Comparison of ENCODE assay signal across 22 cellular contexts in the genomic region with DNA sequence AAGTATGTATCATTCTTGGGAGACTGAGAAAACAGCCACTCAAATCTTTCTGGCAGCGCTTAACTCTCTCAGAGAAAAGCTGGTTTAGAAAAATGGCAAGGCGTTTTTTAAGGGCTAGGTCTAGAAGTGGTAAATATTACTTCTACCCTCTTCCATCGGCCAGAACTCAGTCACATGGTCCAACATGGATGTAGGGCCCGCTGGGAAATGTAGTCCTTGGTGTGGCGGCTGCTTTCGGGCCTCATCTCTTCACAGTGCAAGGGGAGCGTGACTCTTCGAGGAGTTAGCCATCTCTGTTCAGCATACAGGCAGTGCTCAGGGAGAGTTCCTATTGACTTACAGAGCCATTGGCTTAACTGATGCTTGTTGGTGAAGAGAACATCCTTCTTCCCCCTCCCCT. TPM values are rescaled to one million over a fixed set of nuclear protein-coding genes. Genes with fewer than 3 reads are reported as not detected.
DNase-seq lines count a peak whose midpoint lies in the region; ATAC-seq, FAIRE-seq and TF ChIP-seq lines count a peak whose summit lies in the region.
"Had no signal": no experiment of that assay in that cellular context is flagged by ENCODE, and none has a peak within 500 bp of the region (broad histone marks: within the 10 kb centered on the region; RNA-seq: fewer than 3 reads in every experiment).

No MANE protein-coding gene starts in this region.

- FAIRE-seq in H1 (lab: Jason Lieb, UNC): no peak
- FAIRE-seq: D721Med, GM12891 had no signal

- no peak overlapping the region for H3K9ac ChIP-seq in H1 (replicated peaks in 1 of 4; ENCODE audit: extremely low read depth in 1 of 4, low read depth in 3 of 4, low read length in 3 of 4)

- peaks cover 31 to 50% (median 45%) of the 10 kb centered on the region in 4 experiments for H3K27me3 ChIP-seq in H1 (replicated peaks in 1 of 4; ENCODE audit: control insufficient read depth in 3 of 4, extremely low read depth in 1 of 4, insufficient read depth in 3 of 4, low read length in 3 of 4)

- H4K20me1 ChIP-seq in H1 (replicated peaks in 1 of 2; ENCODE audit: control insufficient read depth in 1 of 2, insufficient read depth in 2 of 2, low read length in 2 of 2): peaks cover 3 to 11% of the 10 kb centered on the region in 2 experiments

- H3K4me2 ChIP-seq in H1 (ENCODE audit: insufficient read depth in 1 of 2, low read depth in 2 of 2, low read length in 2 of 2): no peak overlapping the region

- H4K8ac ChIP-seq in H1 (ENCODE audit: extremely low read depth, insufficient read depth, low read length): no peak overlapping the region

- no peak overlapping the region for H4K5ac ChIP-seq in H1 (ENCODE audit: insufficient read length, low read depth, low read length)

- no peak overlapping the region for H2BK5ac ChIP-seq in H1 (ENCODE audit: low read depth, low read length)

- H2BK120ac ChIP-seq in H1 (replicated peaks; ENCODE audit: low read depth, low read length): no peak overlapping the region

- H3K4ac ChIP-seq in H1 (replicated peaks; ENCODE audit: insufficient read length, low read depth, low read length): no peak overlapping the region

- ATAC-seq in sciatic nerve (no peak), HG03045 (IDR thresholded peaks at IDR 0.05; ENCODE audit: unreplicated experiment) (no peak)
- ATAC-seq: PC-3 had no signal

- no peak for TF ChIP-seq POLR2A in H1 (IDR thresholded peaks at IDR 0.05; ENCODE audit: control extremely low read depth in 1 of 2, low read depth in 2 of 2, low read length in 2 of 2)

- H3K56ac ChIP-seq in H1 (replicated peaks; ENCODE audit: insufficient read length, low read depth, low read length): no peak overlapping the region

- no peak overlapping the region for H3K23ac ChIP-seq in H1 (ENCODE audit: insufficient read length)

- intact Hi-C loops in sciatic nerve (cut with DNase I): no loop called here

- DNase-seq in DMS 273 (lab: John Stamatoyannopoulos, UW; ENCODE audit: unreplicated experiment): peak; percentile 13
- no peak for DNase-seq in DMS 273 treated with DMSO at 0.1 percent for 48 hours (lab: John Stamatoyannopoulos, UW)
- peak in 1 of 2 experiments; percentile 44 for DNase-seq in H1 (ENCODE audit: low read depth in 1 of 2, low spot score in 2 of 2)
- DNase-seq in sciatic nerve (ENCODE audit: low spot score): peak; percentile 26
- no peak for DNase-seq in stimulated activated CD4-positive, alpha-beta T cell treated with anti-CD3 and anti-CD28 coated beads, Interleukin-2, amount 100 ng/mL, for 24 hours
- DNase-seq in mucosa of gallbladder (ENCODE audit: low spot score): no peak
- DNase-seq: CD4-positive, alpha-beta memory T cell; DND-41; GDM1; KBM-7; NCI-H1417 treated with DMSO at 0.1 percent for 48 hours; NCI-H1930; NCI-H2171; NCI-H446 treated with DMSO at 0.1 percent for 48 hours; PC-3 had no signal

- H4K91ac ChIP-seq in H1 (replicated peaks; ENCODE audit: insufficient read length, low read length): no peak overlapping the region

- TF ChIP-seq RAD21 in Ishikawa (IDR thresholded peaks at IDR 0.05; ENCODE audit: low read depth) (no peak), H1 (IDR thresholded peaks at IDR 0.05 in 1 of 2, conservative IDR thresholded peaks at IDR 0.05 in 1 of 2; ENCODE audit: low read depth in 2 of 2, low read length in 2 of 2) (no peak)

- H2BK12ac ChIP-seq in H1 (ENCODE audit: low read depth, low read length): no peak overlapping the region

- H3K23me2 ChIP-seq in H1 (ENCODE audit: low read depth, low read length): peaks cover 21% of the 10 kb centered on the region; the same call in 1 of the 2 replicates

- TF ChIP-seq EP300 in Ishikawa (IDR thresholded peaks at IDR 0.05; ENCODE audit: borderline replicate concordance): no peak
- TF ChIP-seq EP300 in H1 (IDR thresholded peaks at IDR 0.05; ENCODE audit: borderline replicate concordance in 1 of 2, low read depth in 2 of 2, low read length in 2 of 2): no peak

- no peak overlapping the region for H3K4me3 ChIP-seq in H1 (ENCODE audit: extremely low read depth in 1 of 4, insufficient read depth in 2 of 4, low read depth in 3 of 4, low read length in 4 of 4)

- POLR2A ChIA-PET in H1 (lab: Charles Lee; ENCODE audit: partially characterized antibody): no interaction called here

- no peaks in the 10 kb centered on the region; a peak in 1 of 4 replicates for H3K9me3 ChIP-seq in H1 (ENCODE audit: insufficient read depth in 2 of 2, low read depth in 1 of 2, low read length in 1 of 2)

- no peak overlapping the region for H2BK20ac ChIP-seq in H1 (ENCODE audit: low read length)

- no peak overlapping the region for H3K27ac ChIP-seq in H1 (ENCODE audit: low read depth, low read length)
- H3K27ac ChIP-seq: 22Rv1, RWPE1 had no signal

- H2BK15ac ChIP-seq in H1 (ENCODE audit: low read length): no peak overlapping the region

- H2AK5ac ChIP-seq in H1 (ENCODE audit: low read depth, low read length): no peak overlapping the region

- WGBS in H1 (ENCODE audit: extremely low coverage in 1 of 2, insufficient coverage in 1 of 2, insufficient read length in 1 of 2, insufficient replicate concordance in 2 of 2, low coverage in 1 of 2, low lambda C conversion rate in 2 of 2, missing lambda C conversion rate in 1 of 2), 2 experiments: 78% methylated on average over 8 of the region's 8 CpGs; no CpG with 5 or more reads in 1 of the 2 experiments

- no peaks in the 10 kb centered on the region for H3K79me2 ChIP-seq in H1 (ENCODE audit: control insufficient read depth in 1 of 2, insufficient read depth in 2 of 2, low read length in 2 of 2)

- H2AFZ ChIP-seq in H1 (ENCODE audit: low read length): no peak overlapping the region

- no peak overlapping the region for H3K14ac ChIP-seq in H1 (ENCODE audit: insufficient read length)

- H3K36me3 ChIP-seq in H1 (ENCODE audit: control insufficient read depth in 2 of 4, insufficient read depth in 4 of 4, low read length in 3 of 4): no peaks in the 10 kb centered on the region

- peaks cover 0 to 30% (median 11%) of the 10 kb centered on the region in 4 experiments; a peak in 5 of 7 replicates for H3K4me1 ChIP-seq in H1 (replicated peaks in 1 of 4; ENCODE audit: control insufficient read depth in 3 of 4, insufficient read depth in 4 of 4, low read length in 3 of 4)

- CTCF ChIA-PET in H1 (lab: Charles Lee; ENCODE audit: partially characterized antibody): interaction anchor here (1.5 to 3.6 kb wide), 4 partner anchors 8 to 66 kb away, joined by 4 to 10 read pairs (median 6); no protein-coding TSS in a partner anchor

- no peak overlapping the region for H3K18ac ChIP-seq in H1 (ENCODE audit: extremely low read depth, low read length)

- H3K79me1 ChIP-seq in H1 (ENCODE audit: low read depth, low read length): no peaks in the 10 kb centered on the region

- TF ChIP-seq CTCF in H1 (IDR thresholded peaks at IDR 0.05; ENCODE audit: control extremely low read depth in 1 of 3, insufficient read depth in 1 of 3, low read depth in 1 of 3, low read length in 3 of 3): no peak

TF ChIP-seq in Ishikawa, 13 proteins besides CTCF, POLR2A, EP300 and RAD21:
- TF ChIP-seq TAF1 (IDR thresholded peaks at IDR 0.05; ENCODE audit: low read depth) (no peak), CEBPB (IDR thresholded peaks at IDR 0.05) (no peak), YY1 (IDR thresholded peaks at IDR 0.05; ENCODE audit: low read depth) (no peak), NFIC (IDR thresholded peaks at IDR 0.05) (no peak)
- TF ChIP-seq, protein P1, sequence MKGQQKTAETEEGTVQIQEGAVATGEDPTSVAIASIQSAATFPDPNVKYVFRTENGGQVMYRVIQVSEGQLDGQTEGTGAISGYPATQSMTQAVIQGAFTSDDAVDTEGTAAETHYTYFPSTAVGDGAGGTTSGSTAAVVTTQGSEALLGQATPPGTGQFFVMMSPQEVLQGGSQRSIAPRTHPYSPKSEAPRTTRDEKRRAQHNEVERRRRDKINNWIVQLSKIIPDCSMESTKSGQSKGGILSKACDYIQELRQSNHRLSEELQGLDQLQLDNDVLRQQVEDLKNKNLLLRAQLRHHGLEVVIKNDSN (IDR thresholded peaks at IDR 0.05): peak; percentile 86

TF ChIP-seq in H1, 55 proteins besides CTCF, POLR2A, EP300 and RAD21:
- TF ChIP-seq EGR1 (IDR thresholded peaks at IDR 0.05; ENCODE audit: borderline replicate concordance, low read depth, low read length) (no peak), CBX8 (IDR thresholded peaks at IDR 0.05; ENCODE audit: borderline replicate concordance, low read depth, low read length) (no peak), SIRT6 (IDR thresholded peaks at IDR 0.05; ENCODE audit: low read length) (no peak), YY1 (IDR thresholded peaks at IDR 0.05; ENCODE audit: low read depth, low read length) (peak; percentile 62; the same call in 1 of the 2 replicates), SIX5 (IDR thresholded peaks at IDR 0.05; ENCODE audit: low read depth, low read length) (peak; percentile 58), MAFK (IDR thresholded peaks at IDR 0.05; ENCODE audit: low read depth, low read length) (no peak), POU5F1 (IDR thresholded peaks at IDR 0.05; ENCODE audit: low read depth, low read length) (no peak), TCF12 (IDR thresholded peaks at IDR 0.05; ENCODE audit: low read depth, low read length) (no peak), TBP (IDR thresholded peaks at IDR 0.05; ENCODE audit: low read depth, low read length) (no peak)
- TF ChIP-seq, protein P2, sequence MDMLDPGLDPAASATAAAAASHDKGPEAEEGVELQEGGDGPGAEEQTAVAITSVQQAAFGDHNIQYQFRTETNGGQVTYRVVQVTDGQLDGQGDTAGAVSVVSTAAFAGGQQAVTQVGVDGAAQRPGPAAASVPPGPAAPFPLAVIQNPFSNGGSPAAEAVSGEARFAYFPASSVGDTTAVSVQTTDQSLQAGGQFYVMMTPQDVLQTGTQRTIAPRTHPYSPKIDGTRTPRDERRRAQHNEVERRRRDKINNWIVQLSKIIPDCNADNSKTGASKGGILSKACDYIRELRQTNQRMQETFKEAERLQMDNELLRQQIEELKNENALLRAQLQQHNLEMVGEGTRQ (IDR thresholded peaks at IDR 0.05; ENCODE audit: low read length): peak; percentile 70
- TF ChIP-seq, protein P3, sequence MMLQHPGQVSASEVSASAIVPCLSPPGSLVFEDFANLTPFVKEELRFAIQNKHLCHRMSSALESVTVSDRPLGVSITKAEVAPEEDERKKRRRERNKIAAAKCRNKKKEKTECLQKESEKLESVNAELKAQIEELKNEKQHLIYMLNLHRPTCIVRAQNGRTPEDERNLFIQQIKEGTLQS (IDR thresholded peaks at IDR 0.05; ENCODE audit: insufficient read depth, low read depth, low read length): peak; percentile 63; the same call in 1 of the 2 replicates

RNA-seq across cellular contexts. Expression of a gene that starts 6.3 kb away (rescaled TPM):
- 1.2 and 1.5 TPM in 2 replicates for total RNA-seq in H1 (2021; fragmentation: NEBNext Ultra II Directional; extraction: Animal tissue kit (Norgen Biotek cat#: 25700))
- 0.82 and 1.6 TPM in 2 replicates for polyA plus RNA-seq in H1 (2011; rRNA removed)
- polyA plus RNA-seq in H1 (2011; cell fraction: cytosol; rRNA removed): 1.6 TPM
- polyA plus RNA-seq in H1 (2011; cell fraction: nucleus; rRNA removed): 0.84 TPM
- polyA plus RNA-seq in H1 (2012, experiment 1 of 2): 0.23 to 0.97 TPM (median 0.69 TPM) in 4 replicates
- 0.34 TPM for polyA plus RNA-seq in H1 (2012, experiment 2 of 2)
- 0.67 TPM for polyA plus RNA-seq in H1 (2013, experiment 1 of 2)
- 0.55 TPM for polyA plus RNA-seq in H1 (2013, experiment 2 of 2)
- polyA minus RNA-seq in H1 (2011; rRNA and poly(A)+ RNA removed): not detected in 2 replicates
- polyA minus RNA-seq in H1 (2011; cell fraction: cytosol; rRNA and poly(A)+ RNA removed): 1.0 TPM
- polyA minus RNA-seq in H1 (2011; cell fraction: nucleus; rRNA and poly(A)+ RNA removed): 0.80 TPM
- total RNA-seq in sciatic nerve (not detected), mucosa of gallbladder (0.17 TPM)
- total RNA-seq: CD4-positive, alpha-beta memory T cell; PC-3 had no signal
- polyA plus RNA-seq: BJ; CD4-positive, alpha-beta memory T cell had no signal

Comparison
In these comparisons a context has a peak if more than half of its experiments do, and no peak if none do; other contexts are left out.
1. DNase-seq: peak in DMS 273 (single experiment) and sciatic nerve (single experiment); none in DMS 273 treated with DMSO at 0.1 percent for 48 hours (single experiment), stimulated activated CD4-positive, alpha-beta T cell treated with anti-CD3 and anti-CD28 coated beads, Interleukin-2, amount 100 ng/mL, for 24 hours (0 of 2) and mucosa of gallbladder (single experiment).